In genomic region chr19:55537741-55538111, GRCh38 we compare ENCODE assay signal across 15 cellular contexts. TPM values are rescaled to one million over a fixed set of nuclear protein-coding genes. Genes with fewer than 3 reads are reported as not detected.
DNase-seq lines count a peak whose midpoint lies in the region; ATAC-seq and TF ChIP-seq lines count a peak whose summit lies in the region.
"Had no signal": no experiment of that assay in that cellular context is flagged by ENCODE, and none has a peak within 500 bp of the region (broad histone marks: within the 10 kb centered on the region; RNA-seq: fewer than 3 reads in every experiment).

No MANE protein-coding gene starts in this region.

- peak; percentile 23 for DNase-seq in HCEC 1CT
- DNase-seq in WTC11 (ENCODE audit: low spot score) = no peak
- DNase-seq in nephron progenitor cell = no peak
- DNase-seq: activated gamma-delta T cell; body of pancreas; CD4-positive, alpha-beta memory T cell; MV-4-11; NCI-H2171 treated with DMSO at 0.1 percent for 48 hours; NK-92 treated with Interleukin-12 subunit alpha and Interleukin-12 subunit beta, amount 100 ng/mL, for 24 hours; testis had no signal

- POLR2A ChIA-PET in WTC11 (lab: Charles Lee) = no interaction called here

- CTCF ChIA-PET in WTC11 (lab: Charles Lee) = interaction anchor here (0.7 kb wide), 1 partner anchor 13 kb away, joined by 3 read pairs; no protein-coding TSS in a partner anchor

- TF ChIP-seq CTCF in WTC11 (IDR thresholded peaks at IDR 0.05) (no peak), nephron progenitor cell (IDR thresholded peaks at IDR 0.05) (no peak)

- no peak overlapping the region for H3K27ac Mint-ChIP-seq in WTC11
- peak overlapping the region; percentile 48 for H3K27ac Mint-ChIP-seq in nephron progenitor cell
- H3K27ac Mint-ChIP-seq: CD4-positive, alpha-beta memory T cell had no signal

- H3K4me1 Mint-ChIP-seq in WTC11 = peaks cover 11% of the 10 kb centered on the region
- peaks cover 61% of the 10 kb centered on the region for H3K4me1 Mint-ChIP-seq in nephron progenitor cell
- H3K4me1 Mint-ChIP-seq: CD4-positive, alpha-beta memory T cell had no signal

- peaks cover 10% of the 10 kb centered on the region for H3K9me3 Mint-ChIP-seq in WTC11
- H3K9me3 Mint-ChIP-seq in nephron progenitor cell = peaks cover 7% of the 10 kb centered on the region
- H3K9me3 Mint-ChIP-seq: CD4-positive, alpha-beta memory T cell had no signal

- H3K27me3 Mint-ChIP-seq in WTC11 (ENCODE audit: low read depth) = peaks cover 7% of the 10 kb centered on the region
- peaks cover 23% of the 10 kb centered on the region for H3K27me3 Mint-ChIP-seq in nephron progenitor cell (ENCODE audit: low read depth, poor library complexity)

- ATAC-seq in WTC11 (peak; percentile 33), GM18861 (IDR thresholded peaks at IDR 0.05; ENCODE audit: unreplicated experiment) (no peak), HG03571 (IDR thresholded peaks at IDR 0.05; ENCODE audit: unreplicated experiment) (no peak), HG02763 (IDR thresholded peaks at IDR 0.05; ENCODE audit: unreplicated experiment) (no peak)
- ATAC-seq: body of pancreas had no signal

- H3K36me3 Mint-ChIP-seq in WTC11 = no peaks in the 10 kb centered on the region
- H3K36me3 Mint-ChIP-seq in nephron progenitor cell (ENCODE audit: low read depth) = no peaks in the 10 kb centered on the region
- H3K36me3 Mint-ChIP-seq: CD4-positive, alpha-beta memory T cell had no signal

- no peak overlapping the region for H3K4me3 Mint-ChIP-seq in WTC11
- H3K4me3 Mint-ChIP-seq in nephron progenitor cell = no peak overlapping the region
- H3K4me3 Mint-ChIP-seq: CD4-positive, alpha-beta memory T cell had no signal

TF ChIP-seq in WTC11, 78 proteins besides CTCF, POLR2A, EP300 and RAD21 (continues in another document):
- no peak for TF ChIP-seq SOX15 (CRISPR knock-in tag; IDR thresholded peaks at IDR 0.05)
- no peak for TF ChIP-seq ARID4B (CRISPR knock-in tag; IDR thresholded peaks at IDR 0.05; ENCODE audit: borderline replicate concordance)
- TF ChIP-seq SP1 (CRISPR knock-in tag; conservative IDR thresholded peaks at IDR 0.05) = no peak
- no peak for TF ChIP-seq RORB (CRISPR knock-in tag; IDR thresholded peaks at IDR 0.05)
- no peak for TF ChIP-seq CBFB (CRISPR knock-in tag; IDR thresholded peaks at IDR 0.05; ENCODE audit: low read depth)
- no peak for TF ChIP-seq ZNF317 (CRISPR knock-in tag; IDR thresholded peaks at IDR 0.05; ENCODE audit: borderline replicate concordance, low read depth)
- TF ChIP-seq ZNF512 (CRISPR knock-in tag; IDR thresholded peaks at IDR 0.05; ENCODE audit: borderline replicate concordance) = no peak
- TF ChIP-seq USF2 (CRISPR knock-in tag; IDR thresholded peaks at IDR 0.05) = no peak
- TF ChIP-seq E2F5 (CRISPR knock-in tag; IDR thresholded peaks at IDR 0.05) = no peak
- no peak for TF ChIP-seq FOXP4 (CRISPR knock-in tag; IDR thresholded peaks at IDR 0.05)
- no peak for TF ChIP-seq GTF2I (CRISPR knock-in tag; conservative IDR thresholded peaks at IDR 0.05)
- TF ChIP-seq OVOL2 (CRISPR knock-in tag; IDR thresholded peaks at IDR 0.05; ENCODE audit: borderline replicate concordance) = no peak
- no peak for TF ChIP-seq JUN (CRISPR knock-in tag; IDR thresholded peaks at IDR 0.05)
- TF ChIP-seq CDX4 (CRISPR knock-in tag; IDR thresholded peaks at IDR 0.05; ENCODE audit: borderline replicate concordance) = no peak
- TF ChIP-seq TP53 (CRISPR knock-in tag; IDR thresholded peaks at IDR 0.05) = no peak
- TF ChIP-seq NFATC4 (CRISPR knock-in tag; IDR thresholded peaks at IDR 0.05) = no peak
- no peak for TF ChIP-seq PRRX2 (CRISPR knock-in tag; IDR thresholded peaks at IDR 0.05)

RNA-seq across cellular contexts. Expression of gene SBK2, which starts 0.8 kb away (rescaled TPM):
- 5.2 to 6.4 TPM (median 5.8 TPM) in 3 replicates for total RNA-seq in WTC11 (2021)
- total RNA-seq: body of pancreas; CD4-positive, alpha-beta memory T cell; HT1080; posterior vena cava had no signal

RNA-seq across cellular contexts. Expression of gene SBK3, which starts 7.6 kb away (rescaled TPM):
- total RNA-seq in WTC11 (2021) = 0.90 to 1.3 TPM (median 1.1 TPM) in 3 replicates
- total RNA-seq: body of pancreas; CD4-positive, alpha-beta memory T cell; HT1080; posterior vena cava had no signal

RNA-seq across cellular contexts. Expression of gene ZNF579, which starts 42.9 kb away (rescaled TPM):
- total RNA-seq in WTC11 (2021) = 29.7 to 30.4 TPM (median 30.0 TPM) in 3 replicates

RNA-seq across cellular contexts. Expression of gene SSC5D, which starts 49.5 kb away (rescaled TPM):
- 1.8 to 2.9 TPM (median 2.5 TPM) in 3 replicates for total RNA-seq in WTC11 (2021)

RNA-seq across cellular contexts. Expression of gene NAT14, which starts 52.7 kb away (rescaled TPM):
- 71.9 to 87.7 TPM (median 74.8 TPM) in 3 replicates for total RNA-seq in WTC11 (2021)
